Comparison of ENCODE assay signal across 1 cellular context in genomic region chr16:22206013-22206846, GRCh38.
TF ChIP-seq lines count a peak whose summit lies in the region.

Gene EEF2K (plus strand): TSS chr16:22206278. CDS start chr16:22225730, 19,452 bp downstream.

TF ChIP-seq in HEK293, 187 proteins besides CTCF, POLR2A, EP300 and RAD21 (continued from another document):
- TF ChIP-seq, protein P1, sequence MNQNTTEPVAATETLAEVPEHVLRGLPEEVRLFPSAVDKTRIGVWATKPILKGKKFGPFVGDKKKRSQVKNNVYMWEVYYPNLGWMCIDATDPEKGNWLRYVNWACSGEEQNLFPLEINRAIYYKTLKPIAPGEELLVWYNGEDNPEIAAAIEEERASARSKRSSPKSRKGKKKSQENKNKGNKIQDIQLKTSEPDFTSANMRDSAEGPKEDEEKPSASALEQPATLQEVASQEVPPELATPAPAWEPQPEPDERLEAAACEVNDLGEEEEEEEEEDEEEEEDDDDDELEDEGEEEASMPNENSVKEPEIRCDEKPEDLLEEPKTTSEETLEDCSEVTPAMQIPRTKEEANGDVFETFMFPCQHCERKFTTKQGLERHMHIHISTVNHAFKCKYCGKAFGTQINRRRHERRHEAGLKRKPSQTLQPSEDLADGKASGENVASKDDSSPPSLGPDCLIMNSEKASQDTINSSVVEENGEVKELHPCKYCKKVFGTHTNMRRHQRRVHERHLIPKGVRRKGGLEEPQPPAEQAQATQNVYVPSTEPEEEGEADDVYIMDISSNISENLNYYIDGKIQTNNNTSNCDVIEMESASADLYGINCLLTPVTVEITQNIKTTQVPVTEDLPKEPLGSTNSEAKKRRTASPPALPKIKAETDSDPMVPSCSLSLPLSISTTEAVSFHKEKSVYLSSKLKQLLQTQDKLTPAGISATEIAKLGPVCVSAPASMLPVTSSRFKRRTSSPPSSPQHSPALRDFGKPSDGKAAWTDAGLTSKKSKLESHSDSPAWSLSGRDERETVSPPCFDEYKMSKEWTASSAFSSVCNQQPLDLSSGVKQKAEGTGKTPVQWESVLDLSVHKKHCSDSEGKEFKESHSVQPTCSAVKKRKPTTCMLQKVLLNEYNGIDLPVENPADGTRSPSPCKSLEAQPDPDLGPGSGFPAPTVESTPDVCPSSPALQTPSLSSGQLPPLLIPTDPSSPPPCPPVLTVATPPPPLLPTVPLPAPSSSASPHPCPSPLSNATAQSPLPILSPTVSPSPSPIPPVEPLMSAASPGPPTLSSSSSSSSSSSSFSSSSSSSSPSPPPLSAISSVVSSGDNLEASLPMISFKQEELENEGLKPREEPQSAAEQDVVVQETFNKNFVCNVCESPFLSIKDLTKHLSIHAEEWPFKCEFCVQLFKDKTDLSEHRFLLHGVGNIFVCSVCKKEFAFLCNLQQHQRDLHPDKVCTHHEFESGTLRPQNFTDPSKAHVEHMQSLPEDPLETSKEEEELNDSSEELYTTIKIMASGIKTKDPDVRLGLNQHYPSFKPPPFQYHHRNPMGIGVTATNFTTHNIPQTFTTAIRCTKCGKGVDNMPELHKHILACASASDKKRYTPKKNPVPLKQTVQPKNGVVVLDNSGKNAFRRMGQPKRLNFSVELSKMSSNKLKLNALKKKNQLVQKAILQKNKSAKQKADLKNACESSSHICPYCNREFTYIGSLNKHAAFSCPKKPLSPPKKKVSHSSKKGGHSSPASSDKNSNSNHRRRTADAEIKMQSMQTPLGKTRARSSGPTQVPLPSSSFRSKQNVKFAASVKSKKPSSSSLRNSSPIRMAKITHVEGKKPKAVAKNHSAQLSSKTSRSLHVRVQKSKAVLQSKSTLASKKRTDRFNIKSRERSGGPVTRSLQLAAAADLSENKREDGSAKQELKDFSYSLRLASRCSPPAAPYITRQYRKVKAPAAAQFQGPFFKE (tag by site-specific recombination; IDR thresholded peaks at IDR 0.05; ENCODE audit: borderline replicate concordance) = no peak
- TF ChIP-seq ZBTB7A (tag by site-specific recombination; IDR thresholded peaks at IDR 0.05; ENCODE audit: low read depth) (0 out of 2 replicates have a peak, but pooled peaks have one; percentile 62), ZNF37A (tag by site-specific recombination; IDR thresholded peaks at IDR 0.05) (no peak), ZNF146 (tag by site-specific recombination; IDR thresholded peaks at IDR 0.05) (no peak), ZSCAN16 (tag by site-specific recombination; IDR thresholded peaks at IDR 0.05) (no peak), MZF1 (tag by site-specific recombination; IDR thresholded peaks at IDR 0.05; ENCODE audit: borderline replicate concordance) (0 out of 2 replicates have a peak, but pooled peaks have one; percentile 28), SP3 (tag by site-specific recombination; IDR thresholded peaks at IDR 0.05) (peak; percentile 51), ZNF292 (tag by site-specific recombination; IDR thresholded peaks at IDR 0.05; ENCODE audit: borderline replicate concordance, low read depth) (no peak), GLIS1 (tag by site-specific recombination; IDR thresholded peaks at IDR 0.05) (peak; percentile 65), ZNF776 (tag by site-specific recombination; IDR thresholded peaks at IDR 0.05; ENCODE audit: borderline replicate concordance) (no peak), ZSCAN30 (tag by site-specific recombination; IDR thresholded peaks at IDR 0.05) (peak; percentile 99), IKZF3 (tag by site-specific recombination; IDR thresholded peaks at IDR 0.05) (peak; percentile 73; the same call in 1 of the 2 replicates), ZNF843 (tag by site-specific recombination; IDR thresholded peaks at IDR 0.05) (0 out of 2 replicates have a peak, but pooled peaks have one; percentile 21), ZNF404 (tag by site-specific recombination; IDR thresholded peaks at IDR 0.05) (no peak), ZNF157 (tag by site-specific recombination; IDR thresholded peaks at IDR 0.05) (no peak), ZNF302 (tag by site-specific recombination; IDR thresholded peaks at IDR 0.05; ENCODE audit: low read depth) (no peak), ZSCAN4 (tag by site-specific recombination; IDR thresholded peaks at IDR 0.05) (no peak), ZNF560 (tag by site-specific recombination; IDR thresholded peaks at IDR 0.05; ENCODE audit: borderline replicate concordance) (no peak), ZNF211 (tag by site-specific recombination; IDR thresholded peaks at IDR 0.05; ENCODE audit: low read depth) (no peak), EGR2 (tag by site-specific recombination; IDR thresholded peaks at IDR 0.05; ENCODE audit: low read depth) (no peak), TRIM28 (IDR thresholded peaks at IDR 0.05; ENCODE audit: borderline replicate concordance, low read length) (no peak), AEBP2 (tag by site-specific recombination; IDR thresholded peaks at IDR 0.05; ENCODE audit: borderline replicate concordance) (no peak), WT1 (tag by site-specific recombination; IDR thresholded peaks at IDR 0.05) (no peak; the same call in 1 of the 2 replicates), ZFP37 (tag by site-specific recombination; IDR thresholded peaks at IDR 0.05) (no peak), MEIS1 (CRISPR knock-in tag; IDR thresholded peaks at IDR 0.05; ENCODE audit: borderline replicate concordance) (no peak), GLIS2 (tag by site-specific recombination; IDR thresholded peaks at IDR 0.05) (peak; percentile 77), ZNF768 (tag by site-specific recombination; IDR thresholded peaks at IDR 0.05) (no peak), ZNF501 (tag by site-specific recombination; IDR thresholded peaks at IDR 0.05) (0 out of 2 replicates have a peak, but pooled peaks have one; percentile 39), KLF10 (tag by site-specific recombination; IDR thresholded peaks at IDR 0.05) (peak; percentile 72; the same call in 1 of the 2 replicates), ZNF354C (tag by site-specific recombination; IDR thresholded peaks at IDR 0.05; ENCODE audit: borderline replicate concordance, low read depth) (no peak), ZNF335 (tag by site-specific recombination; conservative IDR thresholded peaks at IDR 0.05) (peak; percentile 95; the same call in 1 of the 2 replicates)
- TF ChIP-seq, protein P2, sequence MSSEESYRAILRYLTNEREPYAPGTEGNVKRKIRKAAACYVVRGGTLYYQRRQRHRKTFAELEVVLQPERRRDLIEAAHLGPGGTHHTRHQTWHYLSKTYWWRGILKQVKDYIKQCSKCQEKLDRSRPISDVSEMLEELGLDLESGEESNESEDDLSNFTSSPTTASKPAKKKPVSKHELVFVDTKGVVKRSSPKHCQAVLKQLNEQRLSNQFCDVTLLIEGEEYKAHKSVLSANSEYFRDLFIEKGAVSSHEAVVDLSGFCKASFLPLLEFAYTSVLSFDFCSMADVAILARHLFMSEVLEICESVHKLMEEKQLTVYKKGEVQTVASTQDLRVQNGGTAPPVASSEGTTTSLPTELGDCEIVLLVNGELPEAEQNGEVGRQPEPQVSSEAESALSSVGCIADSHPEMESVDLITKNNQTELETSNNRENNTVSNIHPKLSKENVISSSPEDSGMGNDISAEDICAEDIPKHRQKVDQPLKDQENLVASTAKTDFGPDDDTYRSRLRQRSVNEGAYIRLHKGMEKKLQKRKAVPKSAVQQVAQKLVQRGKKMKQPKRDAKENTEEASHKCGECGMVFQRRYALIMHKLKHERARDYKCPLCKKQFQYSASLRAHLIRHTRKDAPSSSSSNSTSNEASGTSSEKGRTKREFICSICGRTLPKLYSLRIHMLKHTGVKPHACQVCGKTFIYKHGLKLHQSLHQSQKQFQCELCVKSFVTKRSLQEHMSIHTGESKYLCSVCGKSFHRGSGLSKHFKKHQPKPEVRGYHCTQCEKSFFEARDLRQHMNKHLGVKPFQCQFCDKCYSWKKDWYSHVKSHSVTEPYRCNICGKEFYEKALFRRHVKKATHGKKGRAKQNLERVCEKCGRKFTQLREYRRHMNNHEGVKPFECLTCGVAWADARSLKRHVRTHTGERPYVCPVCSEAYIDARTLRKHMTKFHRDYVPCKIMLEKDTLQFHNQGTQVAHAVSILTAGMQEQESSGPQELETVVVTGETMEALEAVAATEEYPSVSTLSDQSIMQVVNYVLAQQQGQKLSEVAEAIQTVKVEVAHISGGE (tag by site-specific recombination; conservative IDR thresholded peaks at IDR 0.05; ENCODE audit: low read depth) = peak; percentile 88
- TF ChIP-seq, protein P3, sequence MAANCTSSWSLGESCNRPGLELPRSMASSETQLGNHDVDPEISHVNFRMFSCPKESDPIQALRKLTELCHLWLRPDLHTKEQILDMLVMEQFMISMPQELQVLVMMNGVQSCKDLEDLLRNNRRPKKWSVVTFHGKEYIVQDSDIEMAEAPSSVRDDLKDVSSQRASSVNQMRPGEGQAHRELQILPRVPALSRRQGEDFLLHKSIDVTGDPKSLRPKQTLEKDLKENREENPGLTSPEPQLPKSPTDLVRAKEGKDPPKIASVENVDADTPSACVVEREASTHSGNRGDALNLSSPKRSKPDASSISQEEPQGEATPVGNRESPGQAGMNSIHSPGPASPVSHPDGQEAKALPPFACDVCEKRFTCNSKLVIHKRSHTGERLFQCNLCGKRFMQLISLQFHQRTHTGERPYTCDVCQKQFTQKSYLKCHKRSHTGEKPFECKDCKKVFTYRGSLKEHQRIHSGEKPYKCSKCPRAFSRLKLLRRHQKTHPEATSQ (tag by site-specific recombination; IDR thresholded peaks at IDR 0.05) = peak; percentile 18; the same call in 1 of the 2 replicates
- TF ChIP-seq, protein P4, sequence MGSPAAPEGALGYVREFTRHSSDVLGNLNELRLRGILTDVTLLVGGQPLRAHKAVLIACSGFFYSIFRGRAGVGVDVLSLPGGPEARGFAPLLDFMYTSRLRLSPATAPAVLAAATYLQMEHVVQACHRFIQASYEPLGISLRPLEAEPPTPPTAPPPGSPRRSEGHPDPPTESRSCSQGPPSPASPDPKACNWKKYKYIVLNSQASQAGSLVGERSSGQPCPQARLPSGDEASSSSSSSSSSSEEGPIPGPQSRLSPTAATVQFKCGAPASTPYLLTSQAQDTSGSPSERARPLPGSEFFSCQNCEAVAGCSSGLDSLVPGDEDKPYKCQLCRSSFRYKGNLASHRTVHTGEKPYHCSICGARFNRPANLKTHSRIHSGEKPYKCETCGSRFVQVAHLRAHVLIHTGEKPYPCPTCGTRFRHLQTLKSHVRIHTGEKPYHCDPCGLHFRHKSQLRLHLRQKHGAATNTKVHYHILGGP (tag by site-specific recombination; IDR thresholded peaks at IDR 0.05) = no peak
